ENCODE assay signal across 8 cellular contexts in the genomic region with DNA sequence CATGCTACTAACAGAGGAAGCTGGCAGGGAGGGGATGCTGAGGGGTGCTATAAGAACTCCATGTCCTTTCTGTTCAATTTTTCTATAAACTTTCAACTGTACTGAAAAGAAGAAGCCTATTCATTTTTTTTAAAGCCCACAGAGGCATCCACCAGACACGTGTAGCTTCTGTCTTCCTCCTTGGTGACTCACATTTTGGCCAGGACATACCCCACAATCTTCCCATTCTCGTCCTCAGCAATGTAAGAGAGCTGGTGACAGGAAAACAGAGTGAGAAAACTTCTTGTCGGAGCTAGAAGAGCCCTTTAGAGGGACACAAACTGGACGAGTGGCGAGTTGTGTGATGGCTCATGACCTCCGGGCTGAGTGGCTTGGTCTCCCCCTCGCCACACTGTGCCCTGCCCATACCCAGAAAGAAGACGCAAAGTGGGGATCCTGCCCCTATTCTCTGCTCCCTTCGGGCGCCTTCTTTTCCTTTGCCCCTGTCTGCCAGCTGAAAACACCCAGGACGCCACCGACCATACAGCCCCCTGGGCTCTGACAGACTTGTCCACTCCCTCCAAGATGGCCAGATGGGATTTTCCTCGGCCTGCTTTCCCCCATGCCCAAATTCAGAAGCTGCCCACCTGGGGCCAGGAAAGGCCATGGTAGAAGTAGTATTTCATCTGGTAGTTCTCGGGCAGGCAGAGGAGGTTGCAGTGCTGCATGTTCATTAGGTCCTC. TPM values are rescaled to one million over a fixed set of nuclear protein-coding genes. Genes with fewer than 3 reads are reported as not detected.
A peak's percentile ranks its signal among the peaks of the same experiment; 100 is the strongest.
DNase-seq lines count a peak whose midpoint lies in the region; ATAC-seq and TF ChIP-seq lines count a peak whose summit lies in the region.

No MANE protein-coding gene starts in this region.

- H3K9ac ChIP-seq in SK-N-MC (ENCODE audit: insufficient read length) (peak overlapping the region; percentile 68), skeletal muscle tissue (ENCODE audit: low read depth in 1 of 3, low read length in 3 of 3) (peak overlapping the region; percentile 74 to 82 (median 81))

- intact Hi-C loops in posterior vena cava (cut with DNase I), result no loop called here

- no peak for DNase-seq in SK-N-MC (ENCODE audit: low read depth, low spot score)
- DNase-seq in foreskin fibroblast, result peak; percentile 31 to 63
- DNase-seq in NCI-H1048 (lab: John Stamatoyannopoulos, UW), result no peak
- DNase-seq in posterior vena cava (ENCODE audit: low spot score), result no peak

- H3K4me3 ChIP-seq in GM12875 (ENCODE audit: low read depth, low read length) (peak overlapping the region; percentile 68), SK-N-MC (peak overlapping the region; percentile 76), foreskin fibroblast (ENCODE audit: low read depth in 1 of 2, low read length in 2 of 2) (peak overlapping the region; percentile 64 to 66), skeletal muscle tissue (ENCODE audit: low read length in 3 of 3) (peak overlapping the region; percentile 74 to 80 (median 77))

- TF ChIP-seq CTCF in GM12875 (IDR thresholded peaks at IDR 0.05; ENCODE audit: borderline replicate concordance, insufficient read depth, low read depth, low read length), result no peak
- TF ChIP-seq CTCF in foreskin fibroblast (IDR thresholded peaks at IDR 0.05; ENCODE audit: low read depth, low read length), result no peak

- H3K27ac ChIP-seq in SK-N-MC, result peak overlapping the region; percentile 50
- H3K27ac ChIP-seq in skeletal muscle tissue (ENCODE audit: low read depth, low read length), result peak overlapping the region; percentile 7

- no peaks in the 10 kb centered on the region for H3K27me3 ChIP-seq in skeletal muscle tissue (ENCODE audit: control insufficient read depth in 3 of 3, insufficient read depth in 3 of 3, low read length in 3 of 3)

- H3K9me3 ChIP-seq in SK-N-MC (ENCODE audit: low read depth, low read length) (no peaks in the 10 kb centered on the region), skeletal muscle tissue (ENCODE audit: control insufficient read depth in 3 of 3, low read length in 3 of 3) (no peaks in the 10 kb centered on the region)

- H3K36me3 ChIP-seq in SK-N-MC (ENCODE audit: insufficient read depth, low read length) (peaks cover 5% of the 10 kb centered on the region; the same call in 1 of the 2 replicates), skeletal muscle tissue (ENCODE audit: control insufficient read depth in 3 of 3, insufficient read depth in 3 of 3, low read length in 3 of 3) (peaks cover 12 to 25% (median 24%) of the 10 kb centered on the region in 3 donors)

- H3K4me1 ChIP-seq in skeletal muscle tissue (ENCODE audit: control insufficient read depth in 3 of 3, insufficient read depth in 3 of 3, low read length in 3 of 3), result peaks cover 14 to 27% (median 15%) of the 10 kb centered on the region in 3 donors

- ATAC-seq in GM19397 (IDR thresholded peaks at IDR 0.05; ENCODE audit: unreplicated experiment) (no peak), HG02840 (IDR thresholded peaks at IDR 0.05; ENCODE audit: low FRiP score, unreplicated experiment) (no peak)

RNA-seq across cellular contexts. Expression of gene NAA10, which starts 0.9 kb away (rescaled TPM):
- total RNA-seq in skeletal muscle tissue (13.6 TPM), posterior vena cava (10 to 100 TPM; 69.4 to 75.4 TPM)

RNA-seq across cellular contexts. Expression of gene ARHGAP4, which starts 7.8 kb away (rescaled TPM):
- total RNA-seq in skeletal muscle tissue (25.1 TPM), posterior vena cava (10 to 100 TPM; 36.3 to 47.1 TPM)

RNA-seq across cellular contexts. Expression of gene RENBP, which starts 10.5 kb away (rescaled TPM):
- total RNA-seq in skeletal muscle tissue, result 5.7 TPM
- 10 to 100 TPM; 11.4 to 17.6 TPM for total RNA-seq in posterior vena cava

RNA-seq across cellular contexts. Expression of gene AVPR2, which starts 29.4 kb away (rescaled TPM):
- total RNA-seq in skeletal muscle tissue, result 1.0 TPM
- total RNA-seq in posterior vena cava, result 1 to 10 TPM; 1.4 to 2.0 TPM

RNA-seq across cellular contexts. Expression of gene HCFC1, which starts 37.7 kb away (rescaled TPM):
- total RNA-seq in skeletal muscle tissue (9.4 TPM), posterior vena cava (10 to 100 TPM; 36.9 to 44.6 TPM)

Comparison
In these comparisons a context has a peak if more than half of its experiments do, and no peak if none do; other contexts are left out.
1. DNase-seq: peak in foreskin fibroblast (2 of 2); none in SK-N-MC (single experiment), NCI-H1048 (single experiment) and posterior vena cava (single experiment).
2. Peak in every context shown above with its lines, with median percentiles within 50 percentile points of each other: H3K4me3 ChIP-seq.